Comparison of ENCODE assay signal across 19 cellular contexts in the genomic region with DNA sequence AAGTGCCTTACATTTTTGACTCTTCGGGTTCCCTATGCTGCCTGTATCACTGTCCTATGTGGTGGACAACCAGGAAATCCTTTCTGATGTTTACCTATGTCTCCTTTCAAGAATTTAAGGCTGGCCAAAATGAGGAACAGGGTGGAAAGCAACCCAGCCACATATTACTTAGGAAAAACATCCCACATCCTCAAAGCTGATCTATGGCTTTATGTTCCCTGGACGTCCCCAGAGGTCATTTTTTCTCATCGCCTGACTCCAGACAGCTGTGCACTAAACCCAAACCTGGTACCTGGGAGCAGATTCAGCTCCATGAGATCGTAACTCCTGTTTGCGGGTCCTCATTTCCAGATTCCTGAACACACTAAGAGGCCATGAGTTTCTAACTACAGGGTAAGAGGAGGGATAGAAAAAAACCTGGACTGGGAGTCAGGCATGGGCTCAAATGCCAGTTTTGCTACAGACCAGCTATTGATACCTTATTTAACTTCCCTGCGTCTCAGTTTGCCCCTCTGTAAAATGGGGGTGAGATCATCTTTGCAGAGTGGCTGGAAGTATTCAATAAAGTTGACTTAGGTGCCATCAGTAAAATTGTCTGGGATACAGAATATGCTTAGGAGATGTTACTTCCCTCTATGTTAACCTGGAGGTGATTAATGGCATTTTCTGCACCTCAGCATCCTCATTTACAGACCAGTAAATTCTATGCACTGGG.
DNase-seq lines count a peak whose midpoint lies in the region; ATAC-seq and TF ChIP-seq lines count a peak whose summit lies in the region.
"Had no signal": no experiment of that assay in that cellular context is flagged by ENCODE, and none has a peak within 500 bp of the region (broad histone marks: within the 10 kb centered on the region; RNA-seq: fewer than 3 reads in every experiment).

No MANE protein-coding gene starts in this region.

- intact Hi-C loops in heart right ventricle (cut with DNase I), result loop anchor here in 1 of 10 donors (10.0 kb wide), 1 partner anchor 47 kb away; no protein-coding TSS in a partner anchor
- intact Hi-C loops in left cardiac atrium (cut with DNase I), result no loop called here
- intact Hi-C loops in psoas muscle (cut with DNase I), result no loop called here
- intact Hi-C loops in upper lobe of right lung (cut with DNase I), result loop anchor here (10.0 kb wide), 1 partner anchor 53 kb away; no protein-coding TSS in a partner anchor

- H3K4me3 Mint-ChIP-seq in stimulated activated naive CD8-positive, alpha-beta T cell treated with anti-CD3 and anti-CD28 coated beads, Interleukin-15, amount 100 ng/mL, for 72 hours, result no peak overlapping the region
- H3K4me3 Mint-ChIP-seq: activated naive CD8-positive, alpha-beta T cell treated with anti-CD3 and anti-CD28 coated beads, Interleukin-2, amount 10 ng/mL, durations not matched to agents 7 days and 5 days; CD14-positive monocyte had no signal

- TF ChIP-seq CTCF in heart right ventricle (IDR thresholded peaks at IDR 0.05) (no peak), gastroesophageal sphincter (IDR thresholded peaks at IDR 0.05) (no peak), psoas muscle (IDR thresholded peaks at IDR 0.05) (no peak), upper lobe of right lung (IDR thresholded peaks at IDR 0.05) (no peak), tibial nerve (IDR thresholded peaks at IDR 0.05) (no peak)

- no peak for DNase-seq in heart right ventricle
- no peak for DNase-seq in left cardiac atrium
- DNase-seq in psoas muscle, result no peak
- no peak for DNase-seq in upper lobe of right lung
- no peak for DNase-seq in stimulated activated naive CD8-positive, alpha-beta T cell treated with anti-CD3 and anti-CD28 coated beads, Interleukin-15, amount 100 ng/mL, for 72 hours
- no peak for DNase-seq in tibial nerve (ENCODE audit: low spot score in 2 of 2)
- no peak for DNase-seq in NOMO-1 treated with DMSO at 0.1 percent for 48 hours (lab: John Stamatoyannopoulos, UW; ENCODE audit: unreplicated experiment)
- DNase-seq: ACHN; activated CD4-positive, alpha-beta T cell treated with anti-CD3 and anti-CD28 coated beads for 1 hour; activated naive CD8-positive, alpha-beta T cell treated with anti-CD3 and anti-CD28 coated beads, Interleukin-2, amount 10 ng/mL, durations not matched to agents 7 days and 5 days; GDM1; kidney glomerular epithelial cell; NCI-H1417 treated with DMSO at 0.1 percent for 48 hours; PC-9; small intestine; stimulated activated CD8-positive, alpha-beta memory T cell treated with anti-CD3 and anti-CD28 coated beads, Interleukin-4, amount 100 ng/mL, for 48 hours; T1000 had no signal

- TF ChIP-seq EP300 in gastroesophageal sphincter (IDR thresholded peaks at IDR 0.05) (no peak), tibial nerve (IDR thresholded peaks at IDR 0.05) (no peak)

- TF ChIP-seq POLR2A in gastroesophageal sphincter (IDR thresholded peaks at IDR 0.05) (no peak), tibial nerve (IDR thresholded peaks at IDR 0.05) (no peak)

- ATAC-seq in heart right ventricle (no peak), left cardiac atrium (no peak), gastroesophageal sphincter (no peak), psoas muscle (no peak), upper lobe of right lung (no peak)
- ATAC-seq in stimulated activated naive CD8-positive, alpha-beta T cell treated with anti-CD3 and anti-CD28 coated beads, Interleukin-15, amount 100 ng/mL, for 72 hours, result no peak

- peak overlapping the region; percentile 84 to 99 (median 96) for H3K27ac ChIP-seq in heart right ventricle
- peak overlapping the region; percentile 97 for H3K27ac ChIP-seq in gastroesophageal sphincter
- H3K27ac ChIP-seq in psoas muscle, result peak overlapping the region; percentile 87
- H3K27ac ChIP-seq in upper lobe of right lung, result peak overlapping the region; percentile 91
- H3K27ac ChIP-seq in tibial nerve, result peak overlapping the region in 2 of 4 donors; percentile 85 to 91
- H3K27ac ChIP-seq: PC-9 had no signal

- H3K36me3 ChIP-seq in heart right ventricle (peaks cover 0 to 16% (median 5%) of the 10 kb centered on the region in 9 donors), gastroesophageal sphincter (peaks cover 0 to 5% of the 10 kb centered on the region in 2 donors), psoas muscle (ENCODE audit: insufficient read depth in 1 of 2, low read depth in 1 of 2) (no peaks in the 10 kb centered on the region), upper lobe of right lung (no peaks in the 10 kb centered on the region), tibial nerve (no peaks in the 10 kb centered on the region)

- peaks cover 27% of the 10 kb centered on the region for H3K27me3 Mint-ChIP-seq in stimulated activated naive CD8-positive, alpha-beta T cell treated with anti-CD3 and anti-CD28 coated beads, Interleukin-15, amount 100 ng/mL, for 72 hours

- no peak overlapping the region for H3K4me3 ChIP-seq in heart right ventricle
- peak overlapping the region in 1 of 2 donors; percentile 68 for H3K4me3 ChIP-seq in gastroesophageal sphincter
- H3K4me3 ChIP-seq in psoas muscle, result no peak overlapping the region
- H3K4me3 ChIP-seq in upper lobe of right lung, result no peak overlapping the region
- no peak overlapping the region for H3K4me3 ChIP-seq in tibial nerve
- H3K4me3 ChIP-seq: PC-9 had no signal

- H3K27me3 ChIP-seq in heart right ventricle, result no peaks in the 10 kb centered on the region
- no peaks in the 10 kb centered on the region for H3K27me3 ChIP-seq in gastroesophageal sphincter
- no peaks in the 10 kb centered on the region for H3K27me3 ChIP-seq in psoas muscle (ENCODE audit: insufficient read depth in 3 of 3, low read length in 2 of 3)
- no peaks in the 10 kb centered on the region for H3K27me3 ChIP-seq in upper lobe of right lung
- no peaks in the 10 kb centered on the region for H3K27me3 ChIP-seq in tibial nerve

- H3K4me1 ChIP-seq in heart right ventricle (peaks cover 94 to 100% (median 100%) of the 10 kb centered on the region in 9 donors), gastroesophageal sphincter (peaks cover 17 to 100% (median 82%) of the 10 kb centered on the region in 3 donors), psoas muscle (peaks cover 93% of the 10 kb centered on the region), upper lobe of right lung (peaks cover 98% of the 10 kb centered on the region), tibial nerve (peaks cover 0 to 100% (median 83%) of the 10 kb centered on the region in 4 donors)

- H3K9me3 Mint-ChIP-seq in stimulated activated naive CD8-positive, alpha-beta T cell treated with anti-CD3 and anti-CD28 coated beads, Interleukin-15, amount 100 ng/mL, for 72 hours, result no peaks in the 10 kb centered on the region
- H3K9me3 Mint-ChIP-seq: activated naive CD8-positive, alpha-beta T cell treated with anti-CD3 and anti-CD28 coated beads, Interleukin-2, amount 10 ng/mL, durations not matched to agents 7 days and 5 days had no signal

- WGBS in heart right ventricle, 2 donors, result 73 to 74% methylated on average over 6 of the region's 6 CpGs
- 40 to 42% methylated on average over 6 of the region's 6 CpGs for WGBS in gastroesophageal sphincter (ENCODE audit: low coverage in 1 of 2), 2 donors
- WGBS in psoas muscle, 3 donors, result 79 to 88% (median 84%) methylated on average over 6 of the region's 6 CpGs
- 66 to 79% methylated on average over 6 of the region's 6 CpGs for WGBS in tibial nerve, 2 donors

- H3K27ac Mint-ChIP-seq in stimulated activated naive CD8-positive, alpha-beta T cell treated with anti-CD3 and anti-CD28 coated beads, Interleukin-15, amount 100 ng/mL, for 72 hours, result no peak overlapping the region
- H3K27ac Mint-ChIP-seq: activated naive CD8-positive, alpha-beta T cell treated with anti-CD3 and anti-CD28 coated beads, Interleukin-2, amount 10 ng/mL, durations not matched to agents 7 days and 5 days had no signal

- H3K9me3 ChIP-seq in heart right ventricle (no peaks in the 10 kb centered on the region), gastroesophageal sphincter (no peaks in the 10 kb centered on the region), psoas muscle (no peaks in the 10 kb centered on the region), upper lobe of right lung (no peaks in the 10 kb centered on the region), tibial nerve (no peaks in the 10 kb centered on the region)

- H3K4me1 Mint-ChIP-seq in stimulated activated naive CD8-positive, alpha-beta T cell treated with anti-CD3 and anti-CD28 coated beads, Interleukin-15, amount 100 ng/mL, for 72 hours, result peaks cover 11% of the 10 kb centered on the region
